ENCODE assay signal across 10 cellular contexts in genomic region chr10:86775056-86775858, GRCh38. TPM values are rescaled to one million over a fixed set of nuclear protein-coding genes. Genes with fewer than 3 reads are reported as not detected.
DNase-seq lines count a peak whose midpoint lies in the region; ATAC-seq, FAIRE-seq and TF ChIP-seq lines count a peak whose summit lies in the region.
"Had no signal": no experiment of that assay in that cellular context is flagged by ENCODE, and none has a peak within 500 bp of the region (broad histone marks: within the 10 kb centered on the region; RNA-seq: fewer than 3 reads in every experiment).

No MANE protein-coding gene starts in this region.

- H3K27me3 ChIP-seq in astrocyte (ENCODE audit: insufficient read depth, low read length) = no peaks in the 10 kb centered on the region

- H3K36me3 Mint-ChIP-seq in astrocyte (ENCODE audit: low read depth, unreplicated experiment) = peaks cover 3% of the 10 kb centered on the region
- peaks cover 43% of the 10 kb centered on the region for H3K36me3 Mint-ChIP-seq in nephron progenitor cell (ENCODE audit: low read depth)
- no peaks in the 10 kb centered on the region for H3K36me3 Mint-ChIP-seq in activated T-cell treated with anti-CD3 and anti-CD28 coated beads, Interleukin-2, amount 50 U/mL, for 24 hours (ENCODE audit: low read depth)

- H3K36me3 ChIP-seq in astrocyte (ENCODE audit: insufficient read depth, low read length) = no peaks in the 10 kb centered on the region

- peak; percentile 70 for FAIRE-seq in astrocyte (lab: Jason Lieb, UNC)

- DNase-seq in astrocyte (ENCODE audit: low read depth) = no peak
- no peak for DNase-seq in nephron progenitor cell
- DNase-seq in MV-4-11 (lab: John Stamatoyannopoulos, UW) = no peak
- DNase-seq in NCI-H446 (lab: John Stamatoyannopoulos, UW) = no peak
- no peak for DNase-seq in activated T-cell treated with anti-CD3 and anti-CD28 coated beads, Interleukin-2, amount 50 U/mL, for 24 hours
- DNase-seq in COLO668 (lab: John Stamatoyannopoulos, UW; ENCODE audit: unreplicated experiment) = no peak

- H3K9me3 ChIP-seq in astrocyte (ENCODE audit: insufficient read depth, low read depth, low read length) = no peaks in the 10 kb centered on the region

- H3K4me2 ChIP-seq in astrocyte (ENCODE audit: low read length) = peak overlapping the region; percentile 53

- peaks cover 84% of the 10 kb centered on the region for H3K79me2 ChIP-seq in astrocyte (ENCODE audit: insufficient read depth, low read length)

- ATAC-seq in GM19025 (IDR thresholded peaks at IDR 0.05; ENCODE audit: low read depth, unreplicated experiment) = peak; percentile 64
- peak; percentile 75 for ATAC-seq in HG03097 (IDR thresholded peaks at IDR 0.05; ENCODE audit: low FRiP score, unreplicated experiment)
- ATAC-seq: activated CD4-positive, CD25-positive, alpha-beta regulatory T cell treated with anti-CD3 and anti-CD28 coated beads, Interleukin-2, amount 50 U/mL, for 24 hours; HCT116 had no signal

- peaks cover 9% of the 10 kb centered on the region for H3K4me1 ChIP-seq in astrocyte (ENCODE audit: insufficient read depth, low read length)

- no peak overlapping the region for H2AFZ ChIP-seq in astrocyte (ENCODE audit: low read depth, low read length)

- H3K27ac Mint-ChIP-seq in astrocyte (ENCODE audit: unreplicated experiment) (peak overlapping the region; percentile 83), nephron progenitor cell (peak overlapping the region; percentile 50)
- H3K27ac Mint-ChIP-seq in activated T-cell treated with anti-CD3 and anti-CD28 coated beads, Interleukin-2, amount 50 U/mL, for 24 hours = no peak overlapping the region

- H3K27ac ChIP-seq in astrocyte (ENCODE audit: low read depth, low read length) = peak overlapping the region; percentile 11

- peaks cover 85% of the 10 kb centered on the region for H4K20me1 ChIP-seq in astrocyte (ENCODE audit: insufficient read depth, low read length)

- no peaks in the 10 kb centered on the region for H3K27me3 Mint-ChIP-seq in astrocyte (ENCODE audit: low read depth, unreplicated experiment)
- H3K27me3 Mint-ChIP-seq in nephron progenitor cell (ENCODE audit: low read depth, poor library complexity) = no peaks in the 10 kb centered on the region
- no peaks in the 10 kb centered on the region for H3K27me3 Mint-ChIP-seq in activated T-cell treated with anti-CD3 and anti-CD28 coated beads, Interleukin-2, amount 50 U/mL, for 24 hours

- H3K9ac ChIP-seq in astrocyte (ENCODE audit: low read length) = peak overlapping the region; percentile 29

- no peak for TF ChIP-seq CTCF in astrocyte (IDR thresholded peaks at IDR 0.05; ENCODE audit: insufficient read depth, low read depth, low read length)
- TF ChIP-seq CTCF in nephron progenitor cell (IDR thresholded peaks at IDR 0.05) = no peak

- H3K9me3 Mint-ChIP-seq in astrocyte (ENCODE audit: unreplicated experiment) (no peaks in the 10 kb centered on the region), nephron progenitor cell (peaks cover 20% of the 10 kb centered on the region)
- no peaks in the 10 kb centered on the region for H3K9me3 Mint-ChIP-seq in activated T-cell treated with anti-CD3 and anti-CD28 coated beads, Interleukin-2, amount 50 U/mL, for 24 hours

- H3K4me1 Mint-ChIP-seq in astrocyte (ENCODE audit: low read depth, unreplicated experiment) (peaks cover 20% of the 10 kb centered on the region), nephron progenitor cell (peaks cover 16% of the 10 kb centered on the region)
- H3K4me1 Mint-ChIP-seq in activated T-cell treated with anti-CD3 and anti-CD28 coated beads, Interleukin-2, amount 50 U/mL, for 24 hours (ENCODE audit: low read depth) = peaks cover 7% of the 10 kb centered on the region

- H3K4me3 Mint-ChIP-seq in astrocyte (ENCODE audit: unreplicated experiment) (peak overlapping the region; percentile 23), nephron progenitor cell (no peak overlapping the region)
- H3K4me3 Mint-ChIP-seq in activated T-cell treated with anti-CD3 and anti-CD28 coated beads, Interleukin-2, amount 50 U/mL, for 24 hours = no peak overlapping the region

- H3K4me3 ChIP-seq in astrocyte (ENCODE audit: insufficient read depth, low read depth, low read length) = no peak overlapping the region

RNA-seq across cellular contexts. Expression of gene BMPR1A, which starts 18.8 kb away (rescaled TPM):
- total RNA-seq in astrocyte = 52.2 and 52.7 TPM in 2 replicates
